ENCODE assay signal across 8 cellular contexts in the genomic region with DNA sequence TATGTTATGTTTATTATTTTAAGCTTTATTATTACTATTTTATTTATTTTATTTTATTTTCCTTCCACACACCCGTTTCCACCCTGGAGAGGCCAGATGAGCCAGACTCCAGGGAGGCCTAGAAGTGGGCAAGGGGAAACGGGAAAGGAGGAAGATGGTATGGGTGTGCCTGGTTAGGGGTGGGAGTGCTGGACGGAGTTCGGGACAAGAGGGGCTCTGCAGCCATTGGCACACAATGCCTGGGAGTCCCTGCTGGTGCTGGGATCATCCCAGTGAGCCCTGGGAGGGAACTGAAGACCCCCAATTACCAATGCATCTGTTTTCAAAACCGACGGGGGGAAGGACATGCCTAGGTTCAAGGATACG. TPM values are rescaled to one million over a fixed set of nuclear protein-coding genes. Genes with fewer than 3 reads are reported as not detected.
DNase-seq lines count a peak whose midpoint lies in the region; ATAC-seq and TF ChIP-seq lines count a peak whose summit lies in the region.

No MANE protein-coding gene starts in this region.

- no peak for TF ChIP-seq POLR2A in body of pancreas (IDR thresholded peaks at IDR 0.05)
- no peak for TF ChIP-seq POLR2A in upper lobe of left lung (IDR thresholded peaks at IDR 0.05)

- H3K27me3 ChIP-seq in body of pancreas, result no peaks in the 10 kb centered on the region
- H3K27me3 ChIP-seq in upper lobe of left lung, result no peaks in the 10 kb centered on the region

- H3K9me3 ChIP-seq in body of pancreas (no peaks in the 10 kb centered on the region), upper lobe of left lung (no peaks in the 10 kb centered on the region)

- H3K4me3 ChIP-seq in body of pancreas (peak overlapping the region in 1 of 2 donors; percentile 64), upper lobe of left lung (peak overlapping the region; percentile 69 to 82 (median 78))

- H3K27ac Mint-ChIP-seq in activated naive CD4-positive, alpha-beta T cell treated with anti-CD3 and anti-CD28 coated beads, Interleukin-2, amount 10 ng/mL, durations not matched to agents 7 days and 5 days, result peak overlapping the region; percentile 98
- H3K27ac Mint-ChIP-seq in memory B cell, result peak overlapping the region; percentile 94

- H3K4me3 Mint-ChIP-seq in activated naive CD4-positive, alpha-beta T cell treated with anti-CD3 and anti-CD28 coated beads, Interleukin-2, amount 10 ng/mL, durations not matched to agents 7 days and 5 days, result peak overlapping the region; percentile 95
- H3K4me3 Mint-ChIP-seq in memory B cell, result peak overlapping the region; percentile 96

- H3K27ac ChIP-seq in body of pancreas (peak overlapping the region in 3 of 4 donors; percentile 59 to 64 (median 59)), upper lobe of left lung (peak overlapping the region; percentile 77 to 90 (median 84))

- H3K27me3 Mint-ChIP-seq in activated naive CD4-positive, alpha-beta T cell treated with anti-CD3 and anti-CD28 coated beads, Interleukin-2, amount 10 ng/mL, durations not matched to agents 7 days and 5 days, result peaks cover 3% of the 10 kb centered on the region
- no peaks in the 10 kb centered on the region for H3K27me3 Mint-ChIP-seq in memory B cell

- H3K4me1 ChIP-seq in body of pancreas, result peaks cover 15% of the 10 kb centered on the region
- H3K4me1 ChIP-seq in upper lobe of left lung, result peaks cover 12 to 45% (median 20%) of the 10 kb centered on the region in 4 donors

- TF ChIP-seq EP300 in upper lobe of left lung (IDR thresholded peaks at IDR 0.05), result no peak

- WGBS in body of pancreas, 2 donors, result 63 to 90% methylated on average over 4 to 7 of the region's 7 CpGs
- WGBS in upper lobe of left lung, 2 donors, result 50 to 53% methylated on average over 6 to 7 of the region's 7 CpGs

- no peaks in the 10 kb centered on the region for H3K9me3 Mint-ChIP-seq in activated naive CD4-positive, alpha-beta T cell treated with anti-CD3 and anti-CD28 coated beads, Interleukin-2, amount 10 ng/mL, durations not matched to agents 7 days and 5 days
- no peaks in the 10 kb centered on the region for H3K9me3 Mint-ChIP-seq in memory B cell

- no peaks in the 10 kb centered on the region for H3K36me3 ChIP-seq in body of pancreas (replicated peaks in 1 of 2; ENCODE audit: insufficient read depth in 1 of 2, low read depth in 2 of 2)
- peaks cover 0 to 14% (median 1%) of the 10 kb centered on the region in 4 donors for H3K36me3 ChIP-seq in upper lobe of left lung

- CTCF ChIA-PET in activated naive CD4-positive, alpha-beta T cell treated with anti-CD3 and anti-CD28 coated beads, Interleukin-2, amount 10 ng/mL, durations not matched to agents 7 days and 5 days (lab: Charles Lee), result interaction anchor here (3.5 kb wide), 1 partner anchor 142 kb away, joined by 9 read pairs; no protein-coding TSS in a partner anchor

- intact Hi-C loops in body of pancreas (cut with DNase I), result no loop called here

- ATAC-seq in body of pancreas, result no peak
- no peak for ATAC-seq in memory B cell (ENCODE audit: low read depth)
- no peak for ATAC-seq in upper lobe of left lung (ENCODE audit: low FRiP score in 2 of 2)

- DNase-seq in activated naive CD4-positive, alpha-beta T cell treated with anti-CD3 and anti-CD28 coated beads, Interleukin-2, amount 10 ng/mL, durations not matched to agents 7 days and 5 days, result no peak
- no peak for DNase-seq in activated naive CD4-positive, alpha-beta T cell (lab: John Stamatoyannopoulos, UW)
- DNase-seq in body of pancreas, result no peak
- no peak for DNase-seq in memory B cell (ENCODE audit: low spot score in 2 of 2)
- no peak for DNase-seq in upper lobe of left lung
- no peak for DNase-seq in NCI-H446 (lab: John Stamatoyannopoulos, UW)
- DNase-seq in NAMALWA (ENCODE audit: low spot score), result no peak
- DNase-seq in activated effector memory CD4-positive, alpha-beta T cell treated with Interleukin-2 at 50 U/mL for 16 hours, result no peak

- H3K36me3 Mint-ChIP-seq in activated naive CD4-positive, alpha-beta T cell treated with anti-CD3 and anti-CD28 coated beads, Interleukin-2, amount 10 ng/mL, durations not matched to agents 7 days and 5 days, result peaks cover 39% of the 10 kb centered on the region
- H3K36me3 Mint-ChIP-seq in memory B cell, result peaks cover 10% of the 10 kb centered on the region

- H3K4me1 Mint-ChIP-seq in activated naive CD4-positive, alpha-beta T cell treated with anti-CD3 and anti-CD28 coated beads, Interleukin-2, amount 10 ng/mL, durations not matched to agents 7 days and 5 days, result peaks cover 89% of the 10 kb centered on the region
- H3K4me1 Mint-ChIP-seq in memory B cell, result peaks cover 40% of the 10 kb centered on the region

- TF ChIP-seq CTCF in body of pancreas (IDR thresholded peaks at IDR 0.05), result no peak
- TF ChIP-seq CTCF in upper lobe of left lung (IDR thresholded peaks at IDR 0.05), result no peak

RNA-seq across cellular contexts. Expression of a gene that starts 0.5 kb away (rescaled TPM):
- 10 to 100 TPM in 1 of 2 donors, 1 to 10 TPM in 1; 7.0 to 14.8 TPM for total RNA-seq in body of pancreas
- total RNA-seq in upper lobe of left lung, result 100 to 1,000 TPM in 1 of 6 donors, 10 to 100 TPM in 5; 38.3 to 159 (median 89.0) TPM
